In genomic region chr5:67510204-67510603, GRCh38 we compare ENCODE assay signal across 20 cellular contexts.
DNase-seq lines count a peak whose midpoint lies in the region; ATAC-seq, FAIRE-seq and TF ChIP-seq lines count a peak whose summit lies in the region.
"Had no signal": no experiment of that assay in that cellular context is flagged by ENCODE, and none has a peak within 500 bp of the region (broad histone marks: within the 10 kb centered on the region; RNA-seq: fewer than 3 reads in every experiment).

No MANE protein-coding gene starts in this region.

- intact Hi-C loops in endothelial cell of umbilical vein (cut with micrococcal nuclease), result no loop called here

- POLR2A ChIA-PET in endothelial cell of umbilical vein (lab: Charles Lee), result no interaction called here

- BruUV-seq in endothelial cell of umbilical vein (replicated peaks; lab: Mats Ljungman, UMichigan), result no TSS peak

- H3K9me1 ChIP-seq in endothelial cell of umbilical vein (replicated peaks; ENCODE audit: control insufficient read depth, extremely low read depth, insufficient read depth, low read length), result no peaks in the 10 kb centered on the region

- no peak overlapping the region for H3K4me3 ChIP-seq in Loucy (ENCODE audit: low read length, poor library complexity, severe bottlenecking)
- H3K4me3 ChIP-seq in endothelial cell of umbilical vein (replicated peaks in 1 of 3; ENCODE audit: insufficient read depth in 1 of 3, low read depth in 1 of 3, low read length in 3 of 3), result no peak overlapping the region
- H3K4me3 ChIP-seq: A549, SJSA1 had no signal

- H3K79me2 ChIP-seq in Loucy (ENCODE audit: insufficient read depth, low read length), result no peaks in the 10 kb centered on the region
- no peaks in the 10 kb centered on the region for H3K79me2 ChIP-seq in endothelial cell of umbilical vein (ENCODE audit: control insufficient read depth, insufficient read depth, low read length)

- H3K4me1 ChIP-seq in Loucy (ENCODE audit: insufficient read depth, low read length, poor library complexity, severe bottlenecking) (peaks cover 32% of the 10 kb centered on the region), endothelial cell of umbilical vein (ENCODE audit: control insufficient read depth, extremely low read depth, insufficient read depth, low read length) (peaks cover 4% of the 10 kb centered on the region)
- H3K4me1 ChIP-seq: A549, SJSA1 had no signal

- no peak for TF ChIP-seq POLR2A in endothelial cell of umbilical vein (IDR thresholded peaks at IDR 0.05; ENCODE audit: low read depth, low read length)

- ATAC-seq in stimulated activated effector memory CD8-positive, alpha-beta T cell treated with anti-CD3 and anti-CD28 coated beads, Interleukin-12 subunit alpha, Interleukin-12 subunit beta, amount 100 ng/mL, for 72 hours, result peak; percentile 56
- ATAC-seq in GM21360 (IDR thresholded peaks at IDR 0.05; ENCODE audit: unreplicated experiment), result no peak
- ATAC-seq: A549 had no signal

- H3K27ac Mint-ChIP-seq in activated naive CD4-positive, alpha-beta T cell treated with anti-CD3 and anti-CD28 coated beads, Interleukin-2, amount 10 ng/mL, durations not matched to agents 7 days and 5 days, result peak overlapping the region; percentile 68
- H3K27ac Mint-ChIP-seq in stimulated activated effector memory CD8-positive, alpha-beta T cell treated with anti-CD3 and anti-CD28 coated beads, Interleukin-12 subunit alpha, Interleukin-12 subunit beta, amount 100 ng/mL, for 72 hours, result peak overlapping the region; percentile 86

- H3K4me2 ChIP-seq in Loucy (ENCODE audit: low read depth, low read length, poor library complexity, severe bottlenecking) (peak overlapping the region; percentile 35), endothelial cell of umbilical vein (ENCODE audit: insufficient read depth, low read length) (no peak overlapping the region)
- H3K4me2 ChIP-seq: A549 had no signal

- no peak overlapping the region for H3K4me3 Mint-ChIP-seq in activated naive CD4-positive, alpha-beta T cell treated with anti-CD3 and anti-CD28 coated beads, Interleukin-2, amount 10 ng/mL, durations not matched to agents 7 days and 5 days
- H3K4me3 Mint-ChIP-seq in stimulated activated effector memory CD8-positive, alpha-beta T cell treated with anti-CD3 and anti-CD28 coated beads, Interleukin-12 subunit alpha, Interleukin-12 subunit beta, amount 100 ng/mL, for 72 hours, result no peak overlapping the region

- H2AFZ ChIP-seq in Loucy (ENCODE audit: low read length), result peak overlapping the region; percentile 25; the same call in 1 of the 2 replicates
- no peak overlapping the region for H2AFZ ChIP-seq in endothelial cell of umbilical vein (ENCODE audit: low read depth, low read length)

- no peaks in the 10 kb centered on the region for H3K27me3 Mint-ChIP-seq in activated naive CD4-positive, alpha-beta T cell treated with anti-CD3 and anti-CD28 coated beads, Interleukin-2, amount 10 ng/mL, durations not matched to agents 7 days and 5 days

- CTCF ChIA-PET in activated naive CD4-positive, alpha-beta T cell treated with anti-CD3 and anti-CD28 coated beads, Interleukin-2, amount 10 ng/mL, durations not matched to agents 7 days and 5 days (lab: Charles Lee), result interaction anchor here (0.6 kb wide), 1 partner anchor 1497 kb away, joined by 3 read pairs; no protein-coding TSS in a partner anchor
- CTCF ChIA-PET in endothelial cell of umbilical vein (lab: Charles Lee), result interaction anchor here (1.0 to 1.1 kb wide), 2 partner anchors 12 to 16 kb away, joined by 3 read pairs; no protein-coding TSS in a partner anchor

- dilution Hi-C loops in endothelial cell of umbilical vein (cut with MboI; ENCODE audit: extremely low pct_ligation_motif_present, low sequenced_read_pairs), result no loop called here

- no peaks in the 10 kb centered on the region for H3K36me3 ChIP-seq in Loucy (ENCODE audit: insufficient read depth, low read length)
- H3K36me3 ChIP-seq in endothelial cell of umbilical vein (ENCODE audit: control insufficient read depth in 2 of 2, extremely low read depth in 1 of 2, insufficient read depth in 2 of 2, low read length in 2 of 2), result no peaks in the 10 kb centered on the region
- H3K36me3 ChIP-seq: SJSA1 had no signal

- H3K27me3 ChIP-seq in Loucy (ENCODE audit: insufficient read depth, low read length, poor library complexity, severe bottlenecking) (no peaks in the 10 kb centered on the region), endothelial cell of umbilical vein (ENCODE audit: control insufficient read depth in 2 of 2, insufficient read depth in 2 of 2, low read length in 2 of 2) (no peaks in the 10 kb centered on the region)
- H3K27me3 ChIP-seq: SJSA1 had no signal

- peaks cover 8% of the 10 kb centered on the region for H3K36me3 Mint-ChIP-seq in activated naive CD4-positive, alpha-beta T cell treated with anti-CD3 and anti-CD28 coated beads, Interleukin-2, amount 10 ng/mL, durations not matched to agents 7 days and 5 days
- H3K36me3 Mint-ChIP-seq in stimulated activated effector memory CD8-positive, alpha-beta T cell treated with anti-CD3 and anti-CD28 coated beads, Interleukin-12 subunit alpha, Interleukin-12 subunit beta, amount 100 ng/mL, for 72 hours, result no peaks in the 10 kb centered on the region

- H3K9me3 ChIP-seq in Loucy (ENCODE audit: insufficient read depth, low read depth, low read length) (no peaks in the 10 kb centered on the region), endothelial cell of umbilical vein (replicated peaks; ENCODE audit: control insufficient read depth, insufficient read depth, low read length) (no peaks in the 10 kb centered on the region)
- H3K9me3 ChIP-seq: A549, SJSA1 had no signal

- H3K4me1 Mint-ChIP-seq in activated naive CD4-positive, alpha-beta T cell treated with anti-CD3 and anti-CD28 coated beads, Interleukin-2, amount 10 ng/mL, durations not matched to agents 7 days and 5 days, result peaks cover 40% of the 10 kb centered on the region
- H3K4me1 Mint-ChIP-seq in stimulated activated effector memory CD8-positive, alpha-beta T cell treated with anti-CD3 and anti-CD28 coated beads, Interleukin-12 subunit alpha, Interleukin-12 subunit beta, amount 100 ng/mL, for 72 hours, result peaks cover 37% of the 10 kb centered on the region

- no peak for DNase-seq in activated naive CD4-positive, alpha-beta T cell treated with anti-CD3 and anti-CD28 coated beads, Interleukin-2, amount 10 ng/mL, durations not matched to agents 7 days and 5 days
- no peak for DNase-seq in activated naive CD4-positive, alpha-beta T cell treated with anti-CD3 and anti-CD28 coated beads, Interleukin-2, amount 50 U/mL, for 16 hours
- DNase-seq in endothelial cell of umbilical vein (ENCODE audit: low read depth, low spot score) (no peak), RCC 7860 (ENCODE audit: low spot score) (no peak), anterior cingulate cortex (lab: John Stamatoyannopoulos, UW) (no peak)
- no peak for DNase-seq in stimulated activated effector memory CD8-positive, alpha-beta T cell treated with anti-CD3 and anti-CD28 coated beads, Interleukin-12 subunit alpha, Interleukin-12 subunit beta, amount 100 ng/mL, for 72 hours (ENCODE audit: low spot score in 2 of 2)
- DNase-seq: C1 segment of cervical spinal cord, EL, H7, IMR-90, Karpas-422, NCI-H1092 treated with DMSO at 0.1 percent for 48 hours, NCI-H2081 treated with DMSO at 0.1 percent for 48 hours, NCI-H510A, RPMI8226 had no signal

- H3K9ac ChIP-seq in Loucy (ENCODE audit: low read depth, low read length, poor library complexity, severe bottlenecking), result no peak overlapping the region
- no peak overlapping the region for H3K9ac ChIP-seq in endothelial cell of umbilical vein (replicated peaks; ENCODE audit: extremely low read depth, insufficient read depth, low read length)

- peaks cover 11% of the 10 kb centered on the region for H3K9me3 Mint-ChIP-seq in activated naive CD4-positive, alpha-beta T cell treated with anti-CD3 and anti-CD28 coated beads, Interleukin-2, amount 10 ng/mL, durations not matched to agents 7 days and 5 days
- H3K9me3 Mint-ChIP-seq in stimulated activated effector memory CD8-positive, alpha-beta T cell treated with anti-CD3 and anti-CD28 coated beads, Interleukin-12 subunit alpha, Interleukin-12 subunit beta, amount 100 ng/mL, for 72 hours, result peaks cover 8% of the 10 kb centered on the region

- H3F3A ChIP-seq in Loucy (ENCODE audit: low read depth), result no peaks in the 10 kb centered on the region

- FAIRE-seq in endothelial cell of umbilical vein (lab: Jason Lieb, UNC) (no peak), RCC 7860 (lab: Jason Lieb, UNC) (no peak)
- FAIRE-seq: A549, GM19239 had no signal

- H4K20me1 ChIP-seq in Loucy (ENCODE audit: insufficient read depth, low read length, poor library complexity, severe bottlenecking) (no peaks in the 10 kb centered on the region), endothelial cell of umbilical vein (replicated peaks; ENCODE audit: control insufficient read depth, extremely low read depth, insufficient read depth, low read length) (no peaks in the 10 kb centered on the region)

- H3K9me2 ChIP-seq in Loucy (replicated peaks; ENCODE audit: low read depth, low read length), result no peaks in the 10 kb centered on the region

- TF ChIP-seq CTCF in Loucy (conservative IDR thresholded peaks at IDR 0.05; ENCODE audit: low read length), result no peak
- no peak for TF ChIP-seq CTCF in endothelial cell of umbilical vein (IDR thresholded peaks at IDR 0.05; ENCODE audit: extremely low read depth in 1 of 2, insufficient read depth in 1 of 2, low read depth in 1 of 2, low read length in 2 of 2)

- no peak overlapping the region for H3K27ac ChIP-seq in endothelial cell of umbilical vein (ENCODE audit: insufficient read depth, low read depth, low read length)
- H3K27ac ChIP-seq: A549, SJSA1 had no signal

TF ChIP-seq in endothelial cell of umbilical vein, 7 proteins besides CTCF, POLR2A, EP300 and RAD21:
- TF ChIP-seq FOS (IDR thresholded peaks at IDR 0.05; ENCODE audit: borderline replicate concordance, insufficient read depth, low read length) (peak; percentile 34), GATA2 (IDR thresholded peaks at IDR 0.05; ENCODE audit: insufficient read depth, insufficient read length, low read depth, low read length) (no peak), JUN (IDR thresholded peaks at IDR 0.05; ENCODE audit: borderline replicate concordance, insufficient read depth, insufficient read length, low read depth) (peak; percentile 6), EZH2 (IDR thresholded peaks at IDR 0.05; ENCODE audit: borderline replicate concordance, low read depth, low read length, severe bottlenecking) (no peak), MYC (IDR thresholded peaks at IDR 0.05; ENCODE audit: low read depth, low read length) (no peak), MAX (IDR thresholded peaks at IDR 0.05; ENCODE audit: insufficient read depth, insufficient read length) (no peak), POLR2AphosphoS5 (IDR thresholded peaks at IDR 0.05; ENCODE audit: insufficient read depth, low read depth, low read length) (no peak)
